8 cellular contexts compared by ENCODE assay signal in genomic region chr11:15969281-15969680, GRCh38.
DNase-seq lines count a peak whose midpoint lies in the region; ATAC-seq and TF ChIP-seq lines count a peak whose summit lies in the region.

No MANE protein-coding gene starts in this region.

- DNase-seq in A172 (ENCODE audit: low spot score) (peak; percentile 78), SK-MEL-5 (ENCODE audit: low read depth, low spot score) (peak; percentile 92), psoas muscle (peak; percentile 53 to 69), activated T-cell treated with anti-CD3 and anti-CD28 coated beads for 4 hours (no peak), Kasumi-1 (lab: John Stamatoyannopoulos, UW) (no peak)

- no peaks in the 10 kb centered on the region for H3K9me3 ChIP-seq in gastroesophageal sphincter
- H3K9me3 ChIP-seq in psoas muscle, result no peaks in the 10 kb centered on the region

- no peak overlapping the region for H3K4me3 ChIP-seq in gastroesophageal sphincter
- peak overlapping the region; percentile 55 for H3K4me3 ChIP-seq in psoas muscle

- TF ChIP-seq POLR2A in gastroesophageal sphincter (IDR thresholded peaks at IDR 0.05), result no peak

- intact Hi-C loops in psoas muscle (cut with DNase I), result no loop called here

- ATAC-seq in GM18520 (IDR thresholded peaks at IDR 0.05; ENCODE audit: unreplicated experiment) (peak; percentile 64), HG03103 (IDR thresholded peaks at IDR 0.05; ENCODE audit: low read depth, unreplicated experiment) (peak; percentile 72), gastroesophageal sphincter (peak; percentile 74), psoas muscle (peak; percentile 83 to 92 (median 86))

- WGBS in gastroesophageal sphincter (ENCODE audit: low coverage in 1 of 2), 2 donors, result 39 to 45% methylated on average over 4 of the region's 4 CpGs
- 6 to 16% (median 10%) methylated on average over 4 of the region's 4 CpGs for WGBS in psoas muscle, 3 donors

- TF ChIP-seq EP300 in gastroesophageal sphincter (IDR thresholded peaks at IDR 0.05), result no peak

- H3K27ac ChIP-seq in gastroesophageal sphincter (peak overlapping the region; percentile 20 to 72 (median 54)), psoas muscle (peak overlapping the region; percentile 95)

- no peaks in the 10 kb centered on the region for H3K27me3 ChIP-seq in gastroesophageal sphincter
- H3K27me3 ChIP-seq in psoas muscle (ENCODE audit: insufficient read depth in 3 of 3, low read length in 2 of 3), result no peaks in the 10 kb centered on the region

- in situ Hi-C loops in SK-MEL-5 (cut with HindIII; ENCODE audit: low pct_unique_long_range_greater_than_20kb, low sequenced_read_pairs), result no loop called here

- peaks cover 4 to 36% (median 10%) of the 10 kb centered on the region in 3 donors for H3K4me1 ChIP-seq in gastroesophageal sphincter
- peaks cover 53% of the 10 kb centered on the region for H3K4me1 ChIP-seq in psoas muscle

- H3K36me3 ChIP-seq in gastroesophageal sphincter (no peaks in the 10 kb centered on the region), psoas muscle (ENCODE audit: insufficient read depth in 1 of 2, low read depth in 1 of 2) (no peaks in the 10 kb centered on the region)

- TF ChIP-seq CTCF in gastroesophageal sphincter (IDR thresholded peaks at IDR 0.05) (no peak), psoas muscle (IDR thresholded peaks at IDR 0.05) (no peak)

Comparison
In these comparisons a context has a peak if more than half of its experiments do, and no peak if none do; other contexts are left out.
1. DNase-seq: peak in A172 (single experiment), SK-MEL-5 (single experiment) and psoas muscle (2 of 2); none in activated T-cell treated with anti-CD3 and anti-CD28 coated beads for 4 hours (single experiment) and Kasumi-1 (0 of 2).
2. Peak in every context shown above with its lines, with median percentiles within 50 percentile points of each other: ATAC-seq.